ENCODE assay signal across 20 cellular contexts in genomic region chr14:19394727-19395126, GRCh38. TPM values are rescaled to one million over a fixed set of nuclear protein-coding genes. Genes with fewer than 3 reads are reported as not detected.
"Had no signal": no experiment of that assay in that cellular context is flagged by ENCODE, and none has a peak within 500 bp of the region (broad histone marks: within the 10 kb centered on the region; RNA-seq: fewer than 3 reads in every experiment).

No MANE protein-coding gene starts in this region.

RNA-seq across cellular contexts. Expression of gene POTEG, which starts 39.4 kb away (rescaled TPM):
- total RNA-seq: activated CD4-positive, alpha-beta memory T cell treated with anti-CD3 and anti-CD28 coated beads for 36 hours; activated CD4-positive, alpha-beta T cell treated with anti-CD3 and anti-CD28 coated beads for 36 hours; activated CD4-positive, alpha-beta T cell treated with anti-CD3 and anti-CD28 coated beads, Interleukin-2, amount 10 ng/mL, durations not matched to agents 24 days and 14 days; activated CD8-positive, alpha-beta memory T cell treated with anti-CD3 and anti-CD28 coated beads for 36 hours; activated CD8-positive, alpha-beta memory T cell treated with anti-CD3 and anti-CD28 coated beads, Interleukin-2, amount 10 ng/mL, durations not matched to agents 7 days and 5 days; activated CD8-positive, alpha-beta T cell treated with anti-CD3 and anti-CD28 coated beads, Interleukin-2, amount 10 ng/mL, durations not matched to agents 7 days and 5 days; activated naive CD4-positive, alpha-beta T cell treated with anti-CD3 and anti-CD28 coated beads, Interleukin-2, amount 50 U/mL, for 72 hours; activated naive CD8-positive, alpha-beta T cell treated with anti-CD3 and anti-CD28 coated beads, Interleukin-2, amount 10 ng/mL, durations not matched to agents 7 days and 5 days; activated T-helper 1 cell treated with anti-CD3 and anti-CD28 coated beads, Interleukin-12 subunit alpha, Interleukin-12 subunit beta, Interleukin-2, Interleukin-4 antibody, amounts not matched to agents 30 ng/mL and 10 ng/mL and 1 ng/mL, durations not matched to agents 14 hours and 24 hours and 36 hours; activated T-helper 2 cell treated with anti-CD3 and anti-CD28 coated beads, Interferon-gamma antibody, Interleukin-2, Interleukin-4, amounts not matched to agents 10 μg/mL and 5 μg/mL and 100 μg/mL, durations not matched to agents 14 hours and 24 hours and 36 hours; ascending aorta; breast epithelium; cardiac muscle cell; cerebellum; dermis blood vessel endothelial cell; esophagus muscularis mucosa; foreskin keratinocyte; gastrocnemius medialis; glomerular endothelial cell; T-helper 1 cell treated with Interleukin-12 subunit alpha and Interleukin-12 subunit beta and Interleukin-4 antibody, amounts not matched to agents 30 ng/mL and 1 ng/mL, for 36 hours had no signal
- polyA plus RNA-seq: cardiac muscle cell, foreskin keratinocyte had no signal
